ENCODE assay signal across 1 cellular context in genomic region chr17:82737981-82738877, GRCh38.
TF ChIP-seq lines count a peak whose summit lies in the region.

No MANE protein-coding gene starts in this region.

TF ChIP-seq in HepG2, 621 proteins besides CTCF, POLR2A, EP300 and RAD21 (continued from another document and continues in another):
- peak; percentile 58; the same call in 1 of the 2 replicates for TF ChIP-seq HNF1A (IDR thresholded peaks at IDR 0.05; ENCODE audit: low read depth)
- TF ChIP-seq HNF1A (CRISPR knock-in tag; IDR thresholded peaks at IDR 0.05; ENCODE audit: borderline replicate concordance): peak; percentile 95
- peak; percentile 71; the same call in 1 of the 2 replicates for TF ChIP-seq E2F1 (CRISPR knock-in tag; IDR thresholded peaks at IDR 0.05)
- TF ChIP-seq HMGA1 (CRISPR knock-in tag; conservative IDR thresholded peaks at IDR 0.05): no peak
- peak; percentile 91 for TF ChIP-seq THRA (CRISPR knock-in tag; IDR thresholded peaks at IDR 0.05; ENCODE audit: borderline replicate concordance)
- TF ChIP-seq TBX2 (CRISPR knock-in tag; IDR thresholded peaks at IDR 0.05; ENCODE audit: borderline replicate concordance): peak; percentile 98
- TF ChIP-seq HOMEZ (CRISPR knock-in tag; IDR thresholded peaks at IDR 0.05; ENCODE audit: low read depth): peak; percentile 91
- TF ChIP-seq IRF2 (CRISPR knock-in tag; IDR thresholded peaks at IDR 0.05): peak; percentile 99
- TF ChIP-seq TGIF2 (CRISPR knock-in tag; IDR thresholded peaks at IDR 0.05): peak; percentile 100
- TF ChIP-seq RNF2 (conservative IDR thresholded peaks at IDR 0.05; ENCODE audit: low read depth): peak; percentile 99
- no peak for TF ChIP-seq CHCHD3 (CRISPR knock-in tag; IDR thresholded peaks at IDR 0.05)
- TF ChIP-seq ZNF264 (CRISPR knock-in tag; IDR thresholded peaks at IDR 0.05): peak; percentile 98
- TF ChIP-seq HMG20A (CRISPR knock-in tag; IDR thresholded peaks at IDR 0.05; ENCODE audit: borderline replicate concordance): peak; percentile 94
- no peak; the same call in 1 of the 2 replicates for TF ChIP-seq CAMTA2 (CRISPR knock-in tag; IDR thresholded peaks at IDR 0.05; ENCODE audit: borderline replicate concordance)
- TF ChIP-seq ZFP82 (CRISPR knock-in tag; IDR thresholded peaks at IDR 0.05; ENCODE audit: borderline replicate concordance): no peak
- TF ChIP-seq MAF1 (CRISPR knock-in tag; IDR thresholded peaks at IDR 0.05; ENCODE audit: borderline replicate concordance): peak; percentile 83; the same call in 1 of the 2 replicates
- peak; percentile 43; the same call in 1 of the 2 replicates for TF ChIP-seq SETDB1 (CRISPR knock-in tag; IDR thresholded peaks at IDR 0.05; ENCODE audit: borderline replicate concordance)
- TF ChIP-seq KDM6A (CRISPR knock-in tag; IDR thresholded peaks at IDR 0.05; ENCODE audit: low read depth): peak; percentile 91
- TF ChIP-seq NFIB (CRISPR knock-in tag; IDR thresholded peaks at IDR 0.05; ENCODE audit: borderline replicate concordance): no peak
- TF ChIP-seq ZNF512 (CRISPR knock-in tag; IDR thresholded peaks at IDR 0.05): no peak
- no peak for TF ChIP-seq ZNF17 (CRISPR knock-in tag; IDR thresholded peaks at IDR 0.05)
- peak in 1 of 2 experiments; percentile 61; a peak in 1 of 4 replicates for TF ChIP-seq REST (IDR thresholded peaks at IDR 0.05; ENCODE audit: borderline replicate concordance in 1 of 2, low read depth in 1 of 2, low read length in 2 of 2)
- peak; percentile 92; the same call in 1 of the 2 replicates for TF ChIP-seq ZNF383 (CRISPR knock-in tag; IDR thresholded peaks at IDR 0.05; ENCODE audit: borderline replicate concordance)
- peak; percentile 99 for TF ChIP-seq ZNF891 (CRISPR knock-in tag; IDR thresholded peaks at IDR 0.05)
- TF ChIP-seq TEF (CRISPR knock-in tag; IDR thresholded peaks at IDR 0.05): peak; percentile 80; the same call in 1 of the 2 replicates
- peak; percentile 99 for TF ChIP-seq MAX (IDR thresholded peaks at IDR 0.05)
- TF ChIP-seq ZNF704 (CRISPR knock-in tag; IDR thresholded peaks at IDR 0.05; ENCODE audit: borderline replicate concordance): peak; percentile 99
- TF ChIP-seq GFI1 (CRISPR knock-in tag; IDR thresholded peaks at IDR 0.05; ENCODE audit: borderline replicate concordance): peak; percentile 92
- TF ChIP-seq FLYWCH1 (CRISPR knock-in tag; IDR thresholded peaks at IDR 0.05): peak; percentile 98
- peak; percentile 99 for TF ChIP-seq DMAP1 (CRISPR knock-in tag; IDR thresholded peaks at IDR 0.05)
- TF ChIP-seq KMT2A (CRISPR knock-in tag; IDR thresholded peaks at IDR 0.05): peak; percentile 98
- TF ChIP-seq LCORL (IDR thresholded peaks at IDR 0.05): no peak
- TF ChIP-seq LCORL (CRISPR knock-in tag; IDR thresholded peaks at IDR 0.05): peak; percentile 99
- peak; percentile 82 for TF ChIP-seq ETV5 (CRISPR knock-in tag; IDR thresholded peaks at IDR 0.05; ENCODE audit: borderline replicate concordance)
- TF ChIP-seq JUNB (CRISPR knock-in tag; IDR thresholded peaks at IDR 0.05; ENCODE audit: borderline replicate concordance): peak; percentile 94
- TF ChIP-seq MLLT10 (CRISPR knock-in tag; IDR thresholded peaks at IDR 0.05): no peak
- TF ChIP-seq ZFP90 (CRISPR knock-in tag; IDR thresholded peaks at IDR 0.05; ENCODE audit: borderline replicate concordance): peak; percentile 99
- TF ChIP-seq BCL6 (CRISPR knock-in tag; IDR thresholded peaks at IDR 0.05): peak; percentile 91
- TF ChIP-seq SOX6 (IDR thresholded peaks at IDR 0.05): no peak
- TF ChIP-seq SOX6 (CRISPR knock-in tag; IDR thresholded peaks at IDR 0.05): peak; percentile 96
- TF ChIP-seq ZNF414 (CRISPR knock-in tag; IDR thresholded peaks at IDR 0.05): peak; percentile 99
- peak; percentile 97 for TF ChIP-seq DBP (CRISPR knock-in tag; IDR thresholded peaks at IDR 0.05; ENCODE audit: not compliant biosample characterization)
- peak; percentile 97 for TF ChIP-seq ZNF441 (CRISPR knock-in tag; IDR thresholded peaks at IDR 0.05; ENCODE audit: borderline replicate concordance)
- peak; percentile 97 for TF ChIP-seq MTF1 (CRISPR knock-in tag; IDR thresholded peaks at IDR 0.05)
- TF ChIP-seq RBM39 (IDR thresholded peaks at IDR 0.05; ENCODE audit: low read depth, low read length, poor library complexity, severe bottlenecking): peak; percentile 96
- no peak; the same call in 1 of the 2 replicates for TF ChIP-seq CREB1 (IDR thresholded peaks at IDR 0.05)
- no peak; the same call in 1 of the 2 replicates for TF ChIP-seq CREB1 (CRISPR knock-in tag; IDR thresholded peaks at IDR 0.05)
